ENCODE assay signal across 8 cellular contexts in genomic region chr6:37820713-37821069, GRCh38. TPM values are rescaled to one million over a fixed set of nuclear protein-coding genes. Genes with fewer than 3 reads are reported as not detected.
DNase-seq lines count a peak whose midpoint lies in the region; ATAC-seq and TF ChIP-seq lines count a peak whose summit lies in the region.

No MANE protein-coding gene starts in this region.

- peak overlapping the region; percentile 82 for H3K27ac Mint-ChIP-seq in osteocyte (ENCODE audit: unreplicated experiment)

- ATAC-seq in GM18868 (IDR thresholded peaks at IDR 0.05; ENCODE audit: unreplicated experiment) (no peak), GM18858 (IDR thresholded peaks at IDR 0.05; ENCODE audit: unreplicated experiment) (no peak)

- no peaks in the 10 kb centered on the region for H3K27me3 Mint-ChIP-seq in osteocyte (ENCODE audit: unreplicated experiment)

- peak; percentile 12 for DNase-seq in EH (ENCODE audit: low read depth)
- DNase-seq in OCI-M1 (lab: John Stamatoyannopoulos, UW), result peak; percentile 65
- peak; percentile 13 for DNase-seq in epithelial cell of esophagus (ENCODE audit: low read depth)
- DNase-seq in osteocyte (ENCODE audit: extremely low spot score, unreplicated experiment), result no peak
- no peak for DNase-seq in NCI-H1436 treated with DMSO at 0.1 percent for 48 hours (lab: John Stamatoyannopoulos, UW)
- no peak for DNase-seq in KBM-7

- TF ChIP-seq CTCF in epithelial cell of esophagus (IDR thresholded peaks at IDR 0.05; ENCODE audit: insufficient read depth, low read depth, low read length, missing control alignments), result no peak
- TF ChIP-seq CTCF in osteocyte (IDR thresholded peaks at IDR 0.05), result no peak

- no peaks in the 10 kb centered on the region for H3K36me3 Mint-ChIP-seq in osteocyte (ENCODE audit: unreplicated experiment)

- H3K4me3 ChIP-seq in epithelial cell of esophagus (ENCODE audit: low read length), result peak overlapping the region; percentile 92

- peak overlapping the region; percentile 79 for H3K4me3 Mint-ChIP-seq in osteocyte (ENCODE audit: unreplicated experiment)

- in situ Hi-C loops in KBM-7 (cut with MboI; ENCODE audit: low pct_unique_long_range_greater_than_20kb, low sequenced_read_pairs), result no loop called here

- peaks cover 58% of the 10 kb centered on the region for H3K4me1 Mint-ChIP-seq in osteocyte (ENCODE audit: unreplicated experiment)

- no peaks in the 10 kb centered on the region for H3K9me3 Mint-ChIP-seq in osteocyte (ENCODE audit: unreplicated experiment)

RNA-seq across cellular contexts. Expression of gene ZFAND3, which starts 1.2 kb away (rescaled TPM):
- 84.4 and 89.8 TPM in 2 replicates for total RNA-seq in osteocyte

Comparison
In these comparisons a context has a peak if more than half of its experiments do, and no peak if none do; other contexts are left out.
1. DNase-seq: peak in EH (single experiment), OCI-M1 (single experiment) and epithelial cell of esophagus (single experiment); none in osteocyte (single experiment), NCI-H1436 treated with DMSO at 0.1 percent for 48 hours (single experiment) and KBM-7 (single experiment).